9 cellular contexts compared by ENCODE assay signal in the genomic region with DNA sequence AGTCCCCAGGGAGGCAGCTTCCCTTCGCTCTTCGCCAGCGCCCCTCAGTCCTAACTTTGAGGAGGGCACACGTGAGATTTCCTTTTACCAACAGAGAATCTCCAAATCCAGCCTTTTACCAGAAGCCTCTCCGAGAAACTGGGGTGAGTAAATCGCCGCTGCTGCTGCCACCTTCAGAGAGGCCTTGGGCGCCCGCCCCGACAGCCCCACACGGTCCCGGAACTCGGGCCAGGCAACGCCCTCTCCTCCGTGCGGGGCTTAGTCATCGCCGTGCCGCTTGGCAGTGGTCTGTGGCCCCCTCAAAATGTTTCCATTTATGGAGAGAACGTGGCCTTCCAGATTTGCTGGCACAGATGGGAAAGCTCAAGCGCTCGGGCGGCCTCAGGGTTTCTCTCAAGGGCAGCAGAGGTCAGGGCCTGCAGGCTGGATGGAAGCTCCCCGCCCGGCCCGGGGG. TPM values are rescaled to one million over a fixed set of nuclear protein-coding genes. Genes with fewer than 3 reads are reported as not detected.
A peak's percentile ranks its signal among the peaks of the same experiment; 100 is the strongest.
DNase-seq lines count a peak whose midpoint lies in the region; ATAC-seq and TF ChIP-seq lines count a peak whose summit lies in the region.
"Had no signal": no experiment of that assay in that cellular context is flagged by ENCODE, and none has a peak within 500 bp of the region (broad histone marks: within the 10 kb centered on the region; RNA-seq: fewer than 3 reads in every experiment).

No MANE protein-coding gene starts in this region.

- peak; percentile 14 for ATAC-seq in activated naive CD8-positive, alpha-beta T cell treated with anti-CD3 and anti-CD28 coated beads, Interleukin-2, amount 50 U/mL, for 24 hours
- peak; percentile 84 for ATAC-seq in sciatic nerve
- no peak for ATAC-seq in GM18858 (IDR thresholded peaks at IDR 0.05; ENCODE audit: unreplicated experiment)

- peak overlapping the region; percentile 53 for H3K4me3 ChIP-seq in left ventricle myocardium inferior
- no peak overlapping the region for H3K4me3 ChIP-seq in HAP-1

- no peak for TF ChIP-seq CTCF in left ventricle myocardium inferior (IDR thresholded peaks at IDR 0.05; ENCODE audit: borderline replicate concordance)
- no peak for TF ChIP-seq CTCF in GM13977 (IDR thresholded peaks at IDR 0.05; ENCODE audit: extremely low read depth, insufficient read depth, missing control alignments)

- peak overlapping the region; percentile 75 for H3K27ac Mint-ChIP-seq in activated naive CD8-positive, alpha-beta T cell treated with anti-CD3 and anti-CD28 coated beads, Interleukin-2, amount 50 U/mL, for 24 hours
- H3K27ac Mint-ChIP-seq in activated T-helper 1 cell treated with anti-CD3 and anti-CD28 coated beads, Interleukin-12 subunit alpha, Interleukin-12 subunit beta, Interleukin-2, Interleukin-4 antibody, amounts not matched to agents 30 ng/mL and 10 ng/mL and 1 ng/mL, durations not matched to agents 14 hours and 24 hours and 36 hours: no peak overlapping the region

- H3K4me1 ChIP-seq in left ventricle myocardium inferior (peaks cover 39% of the 10 kb centered on the region), HAP-1 (no peaks in the 10 kb centered on the region)

- peaks cover 83% of the 10 kb centered on the region for H3K4me1 Mint-ChIP-seq in activated naive CD8-positive, alpha-beta T cell treated with anti-CD3 and anti-CD28 coated beads, Interleukin-2, amount 50 U/mL, for 24 hours
- peaks cover 19% of the 10 kb centered on the region for H3K4me1 Mint-ChIP-seq in activated T-helper 1 cell treated with anti-CD3 and anti-CD28 coated beads, Interleukin-12 subunit alpha, Interleukin-12 subunit beta, Interleukin-2, Interleukin-4 antibody, amounts not matched to agents 30 ng/mL and 10 ng/mL and 1 ng/mL, durations not matched to agents 14 hours and 24 hours and 36 hours (ENCODE audit: low read depth)

- H3K27me3 Mint-ChIP-seq in activated naive CD8-positive, alpha-beta T cell treated with anti-CD3 and anti-CD28 coated beads, Interleukin-2, amount 50 U/mL, for 24 hours: peaks cover 22% of the 10 kb centered on the region
- H3K27me3 Mint-ChIP-seq in activated T-helper 1 cell treated with anti-CD3 and anti-CD28 coated beads, Interleukin-12 subunit alpha, Interleukin-12 subunit beta, Interleukin-2, Interleukin-4 antibody, amounts not matched to agents 30 ng/mL and 10 ng/mL and 1 ng/mL, durations not matched to agents 14 hours and 24 hours and 36 hours (ENCODE audit: insufficient read depth): peaks cover 5% of the 10 kb centered on the region

- in situ Hi-C loops in HAP-1 (cut with MboI; ENCODE audit: low sequenced_read_pairs) (no loop called here), GM13977 (cut with MboI; ENCODE audit: low pct_unique_long_range_greater_than_20kb, low sequenced_read_pairs, unreplicated experiment) (no loop called here)

- peaks cover 4% of the 10 kb centered on the region for H3K9me3 Mint-ChIP-seq in activated naive CD8-positive, alpha-beta T cell treated with anti-CD3 and anti-CD28 coated beads, Interleukin-2, amount 50 U/mL, for 24 hours
- peaks cover 9% of the 10 kb centered on the region for H3K9me3 Mint-ChIP-seq in activated T-helper 1 cell treated with anti-CD3 and anti-CD28 coated beads, Interleukin-12 subunit alpha, Interleukin-12 subunit beta, Interleukin-2, Interleukin-4 antibody, amounts not matched to agents 30 ng/mL and 10 ng/mL and 1 ng/mL, durations not matched to agents 14 hours and 24 hours and 36 hours

- H3K27me3 ChIP-seq in left ventricle myocardium inferior (ENCODE audit: low read depth) (no peaks in the 10 kb centered on the region), HAP-1 (ENCODE audit: low read depth) (no peaks in the 10 kb centered on the region)

- H3K27ac ChIP-seq in left ventricle myocardium inferior (replicated peaks): peak overlapping the region; percentile 93
- H3K27ac ChIP-seq: KMS-11 had no signal

- H3K9me3 ChIP-seq in left ventricle myocardium inferior (replicated peaks) (peaks cover 10% of the 10 kb centered on the region), HAP-1 (no peaks in the 10 kb centered on the region)

- no peaks in the 10 kb centered on the region for H3K36me3 ChIP-seq in left ventricle myocardium inferior
- no peaks in the 10 kb centered on the region for H3K36me3 ChIP-seq in HAP-1 (replicated peaks)

- intact Hi-C loops in left ventricle myocardium inferior (cut with micrococcal nuclease): no loop called here
- intact Hi-C loops in sciatic nerve (cut with DNase I): no loop called here
- intact Hi-C loops in activated T-helper 1 cell treated with anti-CD3 and anti-CD28 coated beads, Interleukin-12 subunit alpha, Interleukin-12 subunit beta, Interleukin-2, Interleukin-4 antibody, amounts not matched to agents 30 ng/mL and 10 ng/mL and 1 ng/mL, durations not matched to agents 14 hours and 24 hours and 36 hours (cut with micrococcal nuclease): no loop called here

- peak; percentile 82 for DNase-seq in AG20443 (ENCODE audit: low spot score)
- DNase-seq in activated naive CD8-positive, alpha-beta T cell treated with anti-CD3 and anti-CD28 coated beads, Interleukin-2, amount 50 U/mL, for 24 hours: peak; percentile 62
- DNase-seq in left ventricle myocardium inferior: peak; percentile 87
- peak; percentile 89 for DNase-seq in sciatic nerve (ENCODE audit: low spot score)
- no peak for DNase-seq in activated T-helper 1 cell treated with anti-CD3 and anti-CD28 coated beads, Interleukin-12 subunit alpha, Interleukin-12 subunit beta, Interleukin-2, Interleukin-4 antibody, amounts not matched to agents 30 ng/mL and 10 ng/mL and 1 ng/mL, durations not matched to agents 14 hours and 24 hours and 36 hours (ENCODE audit: low spot score)
- no peak for DNase-seq in HAP-1 (ENCODE audit: low spot score in 2 of 2)
- DNase-seq in GM13977 (ENCODE audit: low spot score): no peak

- H3K4me3 Mint-ChIP-seq in activated naive CD8-positive, alpha-beta T cell treated with anti-CD3 and anti-CD28 coated beads, Interleukin-2, amount 50 U/mL, for 24 hours: peak overlapping the region; percentile 20
- H3K4me3 Mint-ChIP-seq in activated T-helper 1 cell treated with anti-CD3 and anti-CD28 coated beads, Interleukin-12 subunit alpha, Interleukin-12 subunit beta, Interleukin-2, Interleukin-4 antibody, amounts not matched to agents 30 ng/mL and 10 ng/mL and 1 ng/mL, durations not matched to agents 14 hours and 24 hours and 36 hours: no peak overlapping the region

- peaks cover 2% of the 10 kb centered on the region for H3K36me3 Mint-ChIP-seq in activated naive CD8-positive, alpha-beta T cell treated with anti-CD3 and anti-CD28 coated beads, Interleukin-2, amount 50 U/mL, for 24 hours (ENCODE audit: low read depth)
- H3K36me3 Mint-ChIP-seq in activated T-helper 1 cell treated with anti-CD3 and anti-CD28 coated beads, Interleukin-12 subunit alpha, Interleukin-12 subunit beta, Interleukin-2, Interleukin-4 antibody, amounts not matched to agents 30 ng/mL and 10 ng/mL and 1 ng/mL, durations not matched to agents 14 hours and 24 hours and 36 hours (ENCODE audit: low read depth): no peaks in the 10 kb centered on the region

RNA-seq across cellular contexts. Expression of a gene that starts 41.4 kb away (rescaled TPM):
- 157 TPM for total RNA-seq in left ventricle myocardium inferior
- total RNA-seq in sciatic nerve: 397 TPM
- total RNA-seq in activated T-helper 1 cell treated with anti-CD3 and anti-CD28 coated beads, Interleukin-12 subunit alpha, Interleukin-12 subunit beta, Interleukin-2, Interleukin-4 antibody, amounts not matched to agents 30 ng/mL and 10 ng/mL and 1 ng/mL, durations not matched to agents 14 hours and 24 hours and 36 hours: 1.4 and 2.1 TPM in 2 replicates

Comparison
In these comparisons a context has a peak if more than half of its experiments do, and no peak if none do; other contexts are left out.
1. DNase-seq: peak in AG20443 (single experiment), activated naive CD8-positive, alpha-beta T cell treated with anti-CD3 and anti-CD28 coated beads, Interleukin-2, amount 50 U/mL, for 24 hours (single experiment), left ventricle myocardium inferior (single experiment) and sciatic nerve (single experiment); none in activated T-helper 1 cell treated with anti-CD3 and anti-CD28 coated beads, Interleukin-12 subunit alpha, Interleukin-12 subunit beta, Interleukin-2, Interleukin-4 antibody, amounts not matched to agents 30 ng/mL and 10 ng/mL and 1 ng/mL, durations not matched to agents 14 hours and 24 hours and 36 hours (single experiment), HAP-1 (0 of 2) and GM13977 (single experiment).
2. RNA of a gene that starts 41.4 kb away (total RNA-seq): 397 TPM in sciatic nerve (single experiment) and 157 TPM in left ventricle myocardium inferior (single experiment); 1.4 to 2.1 TPM in activated T-helper 1 cell treated with anti-CD3 and anti-CD28 coated beads, Interleukin-12 subunit alpha, Interleukin-12 subunit beta, Interleukin-2, Interleukin-4 antibody, amounts not matched to agents 30 ng/mL and 10 ng/mL and 1 ng/mL, durations not matched to agents 14 hours and 24 hours and 36 hours; every median in the first group is over 10 times any median in the second.